Comparison of ENCODE assay signal across 18 cellular contexts in genomic region chr15:99842071-99842470, GRCh38.
A peak's percentile ranks its signal among the peaks of the same experiment; 100 is the strongest.
DNase-seq lines count a peak whose midpoint lies in the region; ATAC-seq, FAIRE-seq and TF ChIP-seq lines count a peak whose summit lies in the region.
"Had no signal": no experiment of that assay in that cellular context is flagged by ENCODE, and none has a peak within 500 bp of the region (broad histone marks: within the 10 kb centered on the region; RNA-seq: fewer than 3 reads in every experiment).

No MANE protein-coding gene starts in this region.

- no peak for TF ChIP-seq POLR2A in GM12878 (IDR thresholded peaks at IDR 0.05; ENCODE audit: low read depth, low read length)
- no peak for TF ChIP-seq POLR2A in GM12892 (IDR thresholded peaks at IDR 0.05; ENCODE audit: low read depth, low read length)

- H3K27ac ChIP-seq in Karpas-422 (ENCODE audit: low read length) (no peak overlapping the region), GM12878 (ENCODE audit: control insufficient read depth, insufficient read depth) (no peak overlapping the region)
- H3K27ac ChIP-seq: HL-60 had no signal

- H3K36me3 ChIP-seq in Karpas-422 (ENCODE audit: insufficient read depth, low read length) (no peaks in the 10 kb centered on the region), GM12878 (ENCODE audit: control insufficient read depth in 2 of 2, insufficient read depth in 2 of 2, low read length in 1 of 2) (no peaks in the 10 kb centered on the region)

- H3K4me1 ChIP-seq in Karpas-422 (ENCODE audit: low read length) = no peaks in the 10 kb centered on the region
- H3K4me1 ChIP-seq in GM12878 (ENCODE audit: control insufficient read depth, insufficient read depth, low read length) = no peaks in the 10 kb centered on the region

- SMC1A ChIA-PET in GM12878 (lab: Charles Lee; ENCODE audit: uncharacterized antibody, unreplicated experiment) = no interaction called here

- H3K9me3 ChIP-seq in Karpas-422 (ENCODE audit: low read length) = no peaks in the 10 kb centered on the region
- no peaks in the 10 kb centered on the region for H3K9me3 ChIP-seq in GM12878 (replicated peaks; ENCODE audit: control insufficient read depth, insufficient read depth, low read length)

- no TSS peak for BruUV-seq in GM12878 (replicated peaks; lab: Mats Ljungman, UMichigan)

- ATAC-seq in GM18867 (IDR thresholded peaks at IDR 0.05; ENCODE audit: unreplicated experiment) (peak; percentile 47), GM12878 (peak; percentile 64; the same call in 2 of the 3 replicates), GM18861 (IDR thresholded peaks at IDR 0.05; ENCODE audit: unreplicated experiment) (no peak)
- ATAC-seq: GM23338, HCT116 had no signal

- no peak for TF ChIP-seq EP300 in GM12878 (IDR thresholded peaks at IDR 0.05; ENCODE audit: borderline replicate concordance in 1 of 2, control insufficient read depth in 1 of 2, low read depth in 2 of 2, low read length in 2 of 2)

- CTCF ChIA-PET in GM12878 (lab: Yijun Ruan, JAX) = no interaction called here

- no peaks in the 10 kb centered on the region for H3K79me2 ChIP-seq in Karpas-422 (ENCODE audit: low read length)
- no peaks in the 10 kb centered on the region for H3K79me2 ChIP-seq in GM12878 (ENCODE audit: control insufficient read depth, insufficient read depth, low read length)

- DNase-seq in activated T-cell treated with anti-CD3 and anti-CD28 coated beads for 24 hours (ENCODE audit: low read depth) (peak; percentile 8), Karpas-422 (peak; percentile 23), GM12878 (ENCODE audit: low read depth, low spot score) (no peak), GM12892 (ENCODE audit: insufficient read length) (no peak)
- no peak for DNase-seq in activated T-cell treated with anti-CD3 and anti-CD28 coated beads, Interleukin-2, amount 50 U/mL, for 1 hour
- DNase-seq: C1 segment of cervical spinal cord, DND-41, MV-4-11, NCI-H1417, NCI-H187 treated with DMSO at 0.1 percent for 48 hours, NCI-H69, OCI-M1, RPMI8226 had no signal

- H3K9ac ChIP-seq in Karpas-422 (ENCODE audit: low read length) = no peak overlapping the region
- no peak overlapping the region for H3K9ac ChIP-seq in GM12878 (ENCODE audit: control insufficient read depth, insufficient read depth, low read length)

- 75% methylated on average over 1 of the region's 1 CpG for WGBS in GM12878 (ENCODE audit: insufficient coverage, insufficient replicate concordance, low lambda C conversion rate, missing lambda C conversion rate)

- RAD21 ChIA-PET in GM12878 (lab: Charles Lee; ENCODE audit: unreplicated experiment) = no interaction called here

- H2AFZ ChIP-seq in Karpas-422 (ENCODE audit: low read length) (no peak overlapping the region), GM12878 (ENCODE audit: control insufficient read depth, low read depth, low read length) (no peak overlapping the region)
- H2AFZ ChIP-seq: GM23338 had no signal

- H4K20me1 ChIP-seq in Karpas-422 (ENCODE audit: insufficient read depth, low read depth, low read length) = no peaks in the 10 kb centered on the region
- no peaks in the 10 kb centered on the region for H4K20me1 ChIP-seq in GM12878 (ENCODE audit: control insufficient read depth, insufficient read depth)

- H3K4me2 ChIP-seq in Karpas-422 (ENCODE audit: low read depth, low read length, poor library complexity, severe bottlenecking) (no peak overlapping the region), GM12878 (ENCODE audit: control insufficient read depth, insufficient read depth) (no peak overlapping the region)
- H3K4me2 ChIP-seq: GM23338 had no signal

- no peak for TF ChIP-seq CTCF in GM12878 (IDR thresholded peaks at IDR 0.05 in 2 of 3, conservative IDR thresholded peaks at IDR 0.05 in 1 of 3; ENCODE audit: control insufficient read depth in 2 of 3, extremely low read depth in 1 of 3, insufficient read depth in 1 of 3, low read depth in 3 of 3, low read length in 3 of 3)

- POLR2A ChIA-PET in GM12878 (lab: Charles Lee) = no interaction called here

- no peak for TF ChIP-seq RAD21 in GM12878 (IDR thresholded peaks at IDR 0.05; ENCODE audit: insufficient read depth, low read depth, low read length)

- in situ Hi-C loops in GM12878 (cut with MboI) = no loop called here

- peak; percentile 44 for FAIRE-seq in GM12878 (lab: Jason Lieb, UNC)
- FAIRE-seq in GM12892 (lab: Jason Lieb, UNC) = no peak

- no peak overlapping the region for H3K4me3 ChIP-seq in Karpas-422 (ENCODE audit: low read length)
- H3K4me3 ChIP-seq in GM12878 = no peak overlapping the region
- H3K4me3 ChIP-seq: GM23338 had no signal

- H3K27me3 ChIP-seq in Karpas-422 (ENCODE audit: low read length) (no peaks in the 10 kb centered on the region), GM12878 (replicated peaks in 1 of 2; ENCODE audit: control insufficient read depth in 2 of 2, insufficient read depth in 2 of 2, low read length in 1 of 2) (no peaks in the 10 kb centered on the region)

- H3K9me2 ChIP-seq in Karpas-422 (replicated peaks; ENCODE audit: insufficient read depth, low read length) = no peaks in the 10 kb centered on the region

- intact Hi-C loops in GM12878 (cut with micrococcal nuclease; ENCODE audit: unreplicated experiment) = no loop called here

TF ChIP-seq in GM12878, 131 proteins besides CTCF, POLR2A, EP300 and RAD21 (continues in another document):
- TF ChIP-seq CEBPB (IDR thresholded peaks at IDR 0.05; ENCODE audit: borderline replicate concordance in 1 of 2, low read depth in 2 of 2, low read length in 2 of 2) (no peak), BCLAF1 (IDR thresholded peaks at IDR 0.05) (no peak), ZBTB33 (IDR thresholded peaks at IDR 0.05) (no peak), ASH2L (IDR thresholded peaks at IDR 0.05; ENCODE audit: borderline replicate concordance, low read depth) (no peak), PAX5 (IDR thresholded peaks at IDR 0.05; ENCODE audit: borderline replicate concordance, low read depth, low read length) (no peak), CREB1 (IDR thresholded peaks at IDR 0.05; ENCODE audit: low read depth) (no peak), CREM (IDR thresholded peaks at IDR 0.05; ENCODE audit: low read depth) (no peak), MTA2 (IDR thresholded peaks at IDR 0.05; ENCODE audit: low read depth) (no peak), ZBTB4 (CRISPR knock-in tag; IDR thresholded peaks at IDR 0.05) (no peak)

Comparison
In these comparisons a context has a peak if more than half of its experiments do, and no peak if none do; other contexts are left out.
1. DNase-seq: peak in activated T-cell treated with anti-CD3 and anti-CD28 coated beads for 24 hours (single experiment) and Karpas-422 (single experiment); none in activated T-cell treated with anti-CD3 and anti-CD28 coated beads, Interleukin-2, amount 50 U/mL, for 1 hour (single experiment), GM12878 (single experiment) and GM12892 (single experiment).